Comparison of ENCODE assay signal across 1 cellular context in the genomic region with DNA sequence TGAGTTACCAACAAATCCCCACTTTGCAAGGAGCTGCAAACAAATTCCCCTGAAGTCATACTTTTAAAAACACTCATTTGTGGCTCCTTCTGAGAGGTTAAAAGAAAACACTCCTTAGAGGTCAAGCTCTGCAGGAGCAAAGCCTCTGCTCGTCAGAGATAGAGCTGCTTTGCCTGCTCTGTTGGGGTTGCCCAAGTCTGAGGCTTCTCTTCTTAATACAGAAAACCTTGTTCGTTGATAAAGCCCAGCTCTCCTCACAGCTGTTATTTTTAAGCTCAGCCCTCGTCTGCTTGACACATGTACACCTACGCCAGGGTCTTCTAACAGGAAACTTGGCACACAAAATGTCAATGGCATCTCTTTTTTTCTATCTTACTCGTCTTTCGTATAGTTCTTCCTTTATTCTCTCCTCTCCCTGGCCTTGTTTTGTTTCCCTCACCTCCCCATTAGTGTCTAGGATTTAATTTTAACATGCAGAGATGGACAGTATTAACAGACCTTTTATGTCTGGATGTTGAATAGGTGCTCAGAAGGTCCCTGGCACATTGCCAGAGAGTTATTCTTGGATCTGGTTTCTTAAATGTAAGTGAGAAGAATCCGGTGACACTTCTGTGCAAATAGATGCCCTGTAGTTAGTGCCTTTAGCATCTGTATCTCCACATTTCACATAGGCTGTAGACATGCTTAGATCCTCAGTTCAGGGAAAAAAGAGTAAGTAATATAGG.
TF ChIP-seq lines count a peak whose summit lies in the region.

No MANE protein-coding gene starts in this region.

TF ChIP-seq in IMR-90, 13 proteins besides CTCF, POLR2A, EP300 and RAD21 (continued from another document):
- no peak for TF ChIP-seq USF2 (IDR thresholded peaks at IDR 0.05; ENCODE audit: low read depth, low read length)
- TF ChIP-seq RCOR1 (IDR thresholded peaks at IDR 0.05; ENCODE audit: insufficient replicate concordance, low read length), result no peak
- TF ChIP-seq SMC3 (IDR thresholded peaks at IDR 0.05; ENCODE audit: low read depth, low read length), result no peak
- TF ChIP-seq FOS (IDR thresholded peaks at IDR 0.05; ENCODE audit: low read depth, low read length), result no peak
- TF ChIP-seq MXI1 (IDR thresholded peaks at IDR 0.05; ENCODE audit: borderline replicate concordance, low read depth, low read length), result no peak
- no peak for TF ChIP-seq CHD1 (IDR thresholded peaks at IDR 0.05; ENCODE audit: low read depth, low read length)
- no peak for TF ChIP-seq MAZ (IDR thresholded peaks at IDR 0.05; ENCODE audit: borderline replicate concordance, low read depth, low read length)
- no peak for TF ChIP-seq RFX5 (IDR thresholded peaks at IDR 0.05; ENCODE audit: low read depth, low read length)
- TF ChIP-seq NFE2L2 (IDR thresholded peaks at IDR 0.05; ENCODE audit: low read depth, low read length), result no peak
